In the genomic region with DNA sequence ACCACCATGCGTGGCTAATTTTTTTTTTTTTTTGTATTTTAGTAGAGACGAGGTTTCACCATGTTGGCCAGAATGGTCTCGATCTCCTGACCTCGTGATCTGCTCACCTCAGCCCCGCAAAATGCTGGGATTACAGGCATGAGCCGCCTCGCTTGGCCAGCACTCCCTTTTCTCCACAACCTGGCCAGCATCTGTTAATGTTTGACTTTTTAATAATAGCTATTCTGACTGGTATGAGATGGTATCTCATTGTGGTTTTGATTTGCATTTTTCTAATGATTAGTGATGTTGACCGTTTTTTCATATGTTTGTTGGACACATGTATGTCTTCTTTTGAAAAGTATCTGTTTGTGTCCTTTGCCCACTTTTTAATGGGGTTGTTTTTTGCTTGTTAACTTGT, we compare ENCODE assay signal across 1 cellular context. TPM values are rescaled to one million over a fixed set of nuclear protein-coding genes. Genes with fewer than 3 reads are reported as not detected.
"Had no signal": no experiment of that assay in that cellular context is flagged by ENCODE, and none has a peak within 500 bp of the region (broad histone marks: within the 10 kb centered on the region; RNA-seq: fewer than 3 reads in every experiment).

No MANE protein-coding gene starts in this region.

RNA-seq across cellular contexts. Expression of gene CHST3, which starts 3.8 kb away (rescaled TPM):
- total RNA-seq: natural killer cell treated with Interleukin-12 subunit alpha and Interleukin-12 subunit beta and Interleukin-15 and Interleukin-18, amount 100 ng/mL, for 72 hours had no signal
